ENCODE assay signal across 8 cellular contexts in the genomic region with DNA sequence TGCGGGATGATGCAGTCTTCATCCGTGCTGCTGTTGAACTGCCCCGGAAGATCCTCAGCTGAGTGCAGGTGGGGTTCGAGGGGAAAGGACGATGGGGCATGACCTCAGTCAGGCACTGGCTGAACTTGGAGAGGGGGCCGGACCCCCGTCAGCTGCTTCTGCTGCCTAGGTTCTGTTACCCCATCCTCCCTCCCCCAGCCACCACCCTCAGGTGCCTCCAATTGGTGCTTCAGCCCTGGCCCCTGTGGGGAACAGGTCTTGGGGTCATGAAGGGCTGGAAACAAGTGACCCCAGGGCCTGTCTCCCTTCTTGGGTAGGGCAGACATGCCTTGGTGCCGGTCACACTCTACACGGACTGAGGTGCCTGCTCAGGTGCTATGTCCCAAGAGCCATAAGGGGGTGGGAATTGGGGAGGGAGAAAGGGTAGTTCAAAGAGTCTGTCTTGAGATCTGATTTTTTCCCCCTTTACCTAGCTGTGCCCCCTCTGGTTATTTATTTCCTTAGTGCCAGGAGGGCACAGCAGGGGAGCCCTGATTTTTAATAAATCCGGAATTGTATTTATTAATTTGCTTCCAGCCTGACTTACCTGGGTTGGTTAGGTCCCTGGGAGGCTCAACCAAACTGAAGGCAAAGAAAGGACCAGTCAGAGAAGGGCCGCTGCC. TPM values are rescaled to one million over a fixed set of nuclear protein-coding genes. Genes with fewer than 3 reads are reported as not detected.
DNase-seq lines count a peak whose midpoint lies in the region; ATAC-seq, FAIRE-seq and TF ChIP-seq lines count a peak whose summit lies in the region.

No MANE protein-coding gene starts in this region.

- H3K36me3 Mint-ChIP-seq in activated CD4-positive, alpha-beta T cell treated with anti-CD3 and anti-CD28 coated beads, Interleukin-2, amount 10 ng/mL, durations not matched to agents 24 days and 14 days (ENCODE audit: low read depth): peaks cover 60% of the 10 kb centered on the region
- peaks cover 53% of the 10 kb centered on the region for H3K36me3 Mint-ChIP-seq in WTC11

- WGBS in stomach, 5 donors: 32 to 52% (median 41%) methylated on average over 11 of the region's 11 CpGs

- H3K4me1 ChIP-seq in kidney (ENCODE audit: control insufficient read depth in 1 of 2, insufficient read depth in 1 of 2, low read depth in 1 of 2, low read length in 2 of 2) (peaks cover 42 to 54% of the 10 kb centered on the region in 2 donors), stomach (peaks cover 49 to 66% (median 64%) of the 10 kb centered on the region in 4 donors)

- intact Hi-C loops in activated CD4-positive, alpha-beta T cell treated with anti-CD3 and anti-CD28 coated beads, Interleukin-2, amount 10 ng/mL, durations not matched to agents 24 days and 14 days (cut with micrococcal nuclease): loop anchor here (1.0 kb wide), 1 partner anchor 22 kb away; no protein-coding TSS in a partner anchor
- intact Hi-C loops in kidney (cut with DNase I): no loop called here
- intact Hi-C loops in stomach (cut with DNase I; ENCODE audit: low total_unique reads): no loop called here

- H3K27ac ChIP-seq in kidney (ENCODE audit: low read depth in 2 of 2, low read length in 2 of 2): peak overlapping the region in 1 of 2 donors; percentile 23
- peak overlapping the region; percentile 96 to 99 (median 98) for H3K27ac ChIP-seq in stomach

- no peak overlapping the region for H3K9ac ChIP-seq in kidney (ENCODE audit: low read length in 2 of 2)

- CTCF ChIA-PET in WTC11 (lab: Charles Lee): interaction anchor here (0.6 to 13.9 kb wide), 32 partner anchors 7 to 341 kb away, joined by 3 to 541 read pairs (median 4); partner anchors contain the start of genes FAM222B, NEK8, PIGS and PROCA1

- POLR2A ChIA-PET in WTC11 (lab: Charles Lee): interaction anchor here (0.6 to 13.5 kb wide), 4 partner anchors 12 to 300 kb away, joined by 3 to 310 read pairs (median 4); partner anchors contain the start of genes BLTP2, NEK8 and TLCD1

- TF ChIP-seq EP300 in stomach (IDR thresholded peaks at IDR 0.05): no peak

- H3K36me3 ChIP-seq in kidney (ENCODE audit: control insufficient read depth in 1 of 2, insufficient read depth in 2 of 2, low read length in 2 of 2) (peaks cover 10 to 36% of the 10 kb centered on the region in 2 donors), stomach (peaks cover 30 to 52% (median 40%) of the 10 kb centered on the region in 4 donors)

- H3K9me3 ChIP-seq in kidney (ENCODE audit: control insufficient read depth in 1 of 2, low read length in 2 of 2): no peaks in the 10 kb centered on the region
- no peaks in the 10 kb centered on the region for H3K9me3 ChIP-seq in stomach

- DNase-seq in activated CD4-positive, alpha-beta T cell treated with anti-CD3 and anti-CD28 coated beads, Interleukin-2, amount 10 ng/mL, durations not matched to agents 24 days and 14 days: no peak
- DNase-seq in activated CD4-positive, alpha-beta T cell treated with anti-CD3 and anti-CD28 coated beads, Interleukin-2, amount 50 U/mL, for 4 hours: no peak
- no peak for DNase-seq in WTC11 (ENCODE audit: low spot score)
- DNase-seq in kidney: peak; percentile 73
- no peak for DNase-seq in stomach
- DNase-seq in SIG-M5 (lab: John Stamatoyannopoulos, UW): no peak

- H3K27ac Mint-ChIP-seq in activated CD4-positive, alpha-beta T cell treated with anti-CD3 and anti-CD28 coated beads, Interleukin-2, amount 10 ng/mL, durations not matched to agents 24 days and 14 days: peak overlapping the region; percentile 37
- H3K27ac Mint-ChIP-seq in WTC11: no peak overlapping the region; the same call in 1 of the 2 replicates

- no peak overlapping the region for H3K4me3 Mint-ChIP-seq in activated CD4-positive, alpha-beta T cell treated with anti-CD3 and anti-CD28 coated beads, Interleukin-2, amount 10 ng/mL, durations not matched to agents 24 days and 14 days
- H3K4me3 Mint-ChIP-seq in WTC11: no peak overlapping the region

- TF ChIP-seq CTCF in WTC11 (IDR thresholded peaks at IDR 0.05) (no peak), kidney (IDR thresholded peaks at IDR 0.05; ENCODE audit: borderline replicate concordance, extremely low read depth, insufficient read depth) (no peak), stomach (IDR thresholded peaks at IDR 0.05) (no peak)

- H3K4me1 Mint-ChIP-seq in activated CD4-positive, alpha-beta T cell treated with anti-CD3 and anti-CD28 coated beads, Interleukin-2, amount 10 ng/mL, durations not matched to agents 24 days and 14 days: peaks cover 23% of the 10 kb centered on the region
- H3K4me1 Mint-ChIP-seq in WTC11: peaks cover 47% of the 10 kb centered on the region

- TF ChIP-seq POLR2A in stomach (IDR thresholded peaks at IDR 0.05): no peak

- H3K4me3 ChIP-seq in kidney (ENCODE audit: low read length in 2 of 2): no peak overlapping the region
- peak overlapping the region in 1 of 4 donors; percentile 82 for H3K4me3 ChIP-seq in stomach

- H3K27me3 Mint-ChIP-seq in activated CD4-positive, alpha-beta T cell treated with anti-CD3 and anti-CD28 coated beads, Interleukin-2, amount 10 ng/mL, durations not matched to agents 24 days and 14 days: no peaks in the 10 kb centered on the region
- no peaks in the 10 kb centered on the region for H3K27me3 Mint-ChIP-seq in WTC11 (ENCODE audit: low read depth)

- H3K27me3 ChIP-seq in stomach: peaks cover 0 to 5% (median 0%) of the 10 kb centered on the region in 3 donors

- H3K9me3 Mint-ChIP-seq in activated CD4-positive, alpha-beta T cell treated with anti-CD3 and anti-CD28 coated beads, Interleukin-2, amount 10 ng/mL, durations not matched to agents 24 days and 14 days: no peaks in the 10 kb centered on the region
- H3K9me3 Mint-ChIP-seq in WTC11: no peaks in the 10 kb centered on the region

- no peak for FAIRE-seq in kidney (lab: Jason Lieb, UNC)

- peak; percentile 0; the same call in 1 of the 2 replicates for ATAC-seq in WTC11
- ATAC-seq in HG03196 (IDR thresholded peaks at IDR 0.05; ENCODE audit: unreplicated experiment): no peak
- no peak for ATAC-seq in HG03025 (IDR thresholded peaks at IDR 0.05; ENCODE audit: low FRiP score, unreplicated experiment)

TF ChIP-seq in WTC11, 78 proteins besides CTCF, POLR2A, EP300 and RAD21 (continues in another document):
- TF ChIP-seq ZNF121 (CRISPR knock-in tag; IDR thresholded peaks at IDR 0.05) (no peak), FOXK1 (CRISPR knock-in tag; IDR thresholded peaks at IDR 0.05) (no peak), ZNF671 (CRISPR knock-in tag; IDR thresholded peaks at IDR 0.05) (0 out of 2 replicates have a peak, but pooled peaks have one; percentile 47)

RNA-seq across cellular contexts. Expression of gene TRAF4, which starts 5.8 kb away (rescaled TPM):
- total RNA-seq in activated CD4-positive, alpha-beta T cell treated with anti-CD3 and anti-CD28 coated beads, Interleukin-2, amount 10 ng/mL, durations not matched to agents 24 days and 14 days: 155 and 168 TPM in 2 replicates
- total RNA-seq in WTC11 (2021) (192 to 268 TPM (median 192 TPM) in 3 replicates), kidney (118 TPM), stomach (100 to 1,000 TPM in 3 of 5 donors, 10 to 100 TPM in 2; 29.0 to 383 (median 151) TPM)
- polyA plus RNA-seq in kidney (ENCODE audit: insufficient read depth, low read depth, low replicate concordance) (53.4 TPM), stomach (10 to 100 TPM; 33.3 to 38.2 (median 34.4) TPM)

RNA-seq across cellular contexts. Expression of gene NEK8, which starts 21.1 kb away (rescaled TPM):
- total RNA-seq in activated CD4-positive, alpha-beta T cell treated with anti-CD3 and anti-CD28 coated beads, Interleukin-2, amount 10 ng/mL, durations not matched to agents 24 days and 14 days: 5.5 and 6.1 TPM in 2 replicates
- total RNA-seq in WTC11 (2021) (17.9 to 25.0 TPM (median 18.6 TPM) in 3 replicates), kidney (20.6 TPM), stomach (10 to 100 TPM in 1 of 5 donors, 1 to 10 TPM in 3, not detected in 1; 2.8 to 17.8 (median 7.5) TPM)
- polyA plus RNA-seq in kidney (ENCODE audit: insufficient read depth, low read depth, low replicate concordance) (4.7 TPM), stomach (1 to 10 TPM; 2.8 to 3.4 (median 3.1) TPM)

RNA-seq across cellular contexts. Expression of gene TLCD1, which starts 23.6 kb away (rescaled TPM):
- 12.5 and 16.8 TPM in 2 replicates for total RNA-seq in activated CD4-positive, alpha-beta T cell treated with anti-CD3 and anti-CD28 coated beads, Interleukin-2, amount 10 ng/mL, durations not matched to agents 24 days and 14 days
- total RNA-seq in WTC11 (2021) (36.0 to 41.2 TPM (median 36.5 TPM) in 3 replicates), kidney (25.3 TPM), stomach (10 to 100 TPM in 2 of 5 donors, 1 to 10 TPM in 1, not detected in 2; 2.6 to 21.0 (median 11.7) TPM)
- polyA plus RNA-seq in kidney (ENCODE audit: insufficient read depth, low read depth, low replicate concordance) (30.0 TPM), stomach (10 to 100 TPM in 1 of 3 donors, 1 to 10 TPM in 2; 6.3 to 13.0 (median 8.2) TPM)

RNA-seq across cellular contexts. Expression of gene RPL23A, which starts 29.9 kb away (rescaled TPM):
- 1,588 and 1,610 TPM in 2 replicates for total RNA-seq in activated CD4-positive, alpha-beta T cell treated with anti-CD3 and anti-CD28 coated beads, Interleukin-2, amount 10 ng/mL, durations not matched to agents 24 days and 14 days
- total RNA-seq in WTC11 (2021) (1,832 to 2,055 TPM (median 2,048 TPM) in 3 replicates), kidney (1,188 TPM), stomach (1,000 to 10,000 TPM in 1 of 5 donors, 100 to 1,000 TPM in 4; 221 to 1,205 (median 504) TPM)
- polyA plus RNA-seq in kidney (ENCODE audit: insufficient read depth, low read depth, low replicate concordance) (1,159 TPM), stomach (1,000 to 10,000 TPM; 1,260 to 1,750 (median 1,417) TPM)

RNA-seq across cellular contexts. Expression of gene RAB34, which starts 32.0 kb away (rescaled TPM):
- total RNA-seq in activated CD4-positive, alpha-beta T cell treated with anti-CD3 and anti-CD28 coated beads, Interleukin-2, amount 10 ng/mL, durations not matched to agents 24 days and 14 days: 19.2 and 20.6 TPM in 2 replicates
- 153 to 181 TPM (median 162 TPM) in 3 replicates for total RNA-seq in WTC11 (2021)
- 119 TPM for total RNA-seq in kidney
- 128 TPM for polyA plus RNA-seq in kidney (ENCODE audit: insufficient read depth, low read depth, low replicate concordance)
- 100 to 1,000 TPM in 1 of 5 donors, 10 to 100 TPM in 4; 35.6 to 101 (median 95.5) TPM for total RNA-seq in stomach
- polyA plus RNA-seq in stomach: 10 to 100 TPM; 53.1 to 80.1 (median 70.6) TPM
